ENCODE assay signal across 26 cellular contexts in the genomic region with DNA sequence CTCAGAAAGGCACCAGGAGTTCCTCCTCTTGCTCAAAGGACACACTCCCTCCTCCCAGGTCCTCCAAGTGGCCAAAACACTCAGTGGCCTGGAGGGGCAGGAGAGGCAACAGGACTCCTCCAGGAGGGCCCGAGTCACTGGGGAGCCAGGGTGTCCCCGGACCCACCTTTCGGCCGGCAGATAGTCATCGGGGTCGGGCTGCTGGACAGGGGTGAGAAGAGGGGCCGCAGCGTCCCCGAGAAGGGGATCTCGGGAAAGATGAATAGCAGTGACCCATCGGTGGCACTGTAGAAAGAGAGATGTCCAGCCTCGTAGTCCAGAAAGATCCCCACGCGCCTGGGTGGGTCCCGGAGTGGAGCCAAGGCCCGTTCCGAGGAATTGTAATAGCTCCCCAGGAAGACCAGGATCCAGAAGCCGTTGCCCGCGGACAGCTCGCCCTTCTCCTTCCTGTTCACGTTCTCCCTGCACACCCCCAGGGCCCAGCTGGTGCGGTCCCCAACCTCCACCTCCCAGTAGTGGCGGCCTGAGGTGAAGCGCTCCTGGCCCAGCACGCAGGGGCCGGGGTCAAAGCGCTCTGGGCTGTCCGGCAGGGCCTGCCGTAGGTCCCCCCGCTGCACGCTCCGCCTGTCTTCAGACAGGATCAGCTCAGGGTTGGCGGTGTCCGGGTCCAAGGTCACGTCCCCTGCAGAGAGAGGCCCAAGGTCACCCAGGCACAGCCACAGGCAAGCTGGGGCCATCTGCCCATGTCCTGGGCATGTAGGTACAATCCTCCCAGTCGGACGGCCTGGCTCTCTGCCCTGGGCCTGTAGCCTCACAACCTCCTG. TPM values are rescaled to one million over a fixed set of nuclear protein-coding genes. Genes with fewer than 3 reads are reported as not detected.
A peak's percentile ranks its signal among the peaks of the same experiment; 100 is the strongest.
DNase-seq lines count a peak whose midpoint lies in the region; ATAC-seq and TF ChIP-seq lines count a peak whose summit lies in the region.
"Had no signal": no experiment of that assay in that cellular context is flagged by ENCODE, and none has a peak within 500 bp of the region (broad histone marks: within the 10 kb centered on the region; RNA-seq: fewer than 3 reads in every experiment).

No MANE protein-coding gene starts in this region.

- H3K9me3 ChIP-seq in neuronal stem cell (replicated peaks in 1 of 2; ENCODE audit: control insufficient read depth in 2 of 2, insufficient read depth in 1 of 2, low read depth in 1 of 2, low read length in 2 of 2): no peaks in the 10 kb centered on the region
- no peaks in the 10 kb centered on the region for H3K9me3 ChIP-seq in aorta (ENCODE audit: control insufficient read depth, low read length)
- H3K9me3 ChIP-seq: esophagus muscularis mucosa, tibial nerve had no signal

- no peaks in the 10 kb centered on the region for H3K27me3 ChIP-seq in neuronal stem cell (ENCODE audit: control insufficient read depth in 3 of 3, insufficient read depth in 3 of 3, low read depth in 1 of 3, low read length in 3 of 3)
- no peaks in the 10 kb centered on the region for H3K27me3 ChIP-seq in aorta (ENCODE audit: control insufficient read depth in 1 of 2, insufficient read depth in 2 of 2, low read length in 1 of 2)
- H3K27me3 ChIP-seq: dorsolateral prefrontal cortex, esophagus muscularis mucosa, neural progenitor cell, tibial nerve had no signal

- no peak for ATAC-seq in aorta (ENCODE audit: low FRiP score)
- ATAC-seq: right cardiac atrium had no signal

- H2BK15ac ChIP-seq in neuronal stem cell (ENCODE audit: low read length): no peak overlapping the region

- no peak overlapping the region for H3K4ac ChIP-seq in neuronal stem cell (ENCODE audit: low read length)

- H3K4me1 ChIP-seq in neuronal stem cell (ENCODE audit: control insufficient read depth in 2 of 2, insufficient read depth in 1 of 2, low read depth in 1 of 2, low read length in 2 of 2) (peaks cover 0 to 3% of the 10 kb centered on the region in 2 donors), aorta (ENCODE audit: control insufficient read depth in 1 of 2, insufficient read depth in 2 of 2, low read length in 2 of 2) (no peaks in the 10 kb centered on the region)
- H3K4me1 ChIP-seq: neural progenitor cell had no signal

- H2BK5ac ChIP-seq in neuronal stem cell (ENCODE audit: low read length): peak overlapping the region; percentile 22

- no peaks in the 10 kb centered on the region for H3K27me3 Mint-ChIP-seq in chondrocyte (ENCODE audit: low read depth)
- H3K27me3 Mint-ChIP-seq: central memory CD8-positive, alpha-beta T cell; memory B cell had no signal

- no peak overlapping the region for H2AFZ ChIP-seq in neuronal stem cell (ENCODE audit: low read length)
- H2AFZ ChIP-seq: neural progenitor cell had no signal

- H3K4me3 Mint-ChIP-seq in chondrocyte (ENCODE audit: unreplicated experiment): no peak overlapping the region
- H3K4me3 Mint-ChIP-seq: central memory CD8-positive, alpha-beta T cell; memory B cell had no signal

- no peak overlapping the region for H3K4me2 ChIP-seq in neuronal stem cell (ENCODE audit: insufficient read depth, low read length, poor library complexity, severe bottlenecking)
- H3K4me2 ChIP-seq: neural progenitor cell had no signal

- no peak overlapping the region for H4K8ac ChIP-seq in neuronal stem cell (ENCODE audit: low read depth, low read length)

- no peak overlapping the region for H3K18ac ChIP-seq in neuronal stem cell (ENCODE audit: low read length)

- DNase-seq in stimulated activated CD4-positive, alpha-beta T cell treated with anti-CD3 and anti-CD28 coated beads, Interleukin-1b, Interleukin-23, amount 100 ng/mL, for 48 hours: peak; percentile 0
- no peak for DNase-seq in stimulated activated CD4-positive, alpha-beta T cell treated with anti-CD3 and anti-CD28 coated beads, Interleukin-4, amount 100 ng/mL, for 4 hours
- DNase-seq in chondrocyte (ENCODE audit: low spot score) (peak; percentile 84), neuronal stem cell (ENCODE audit: low spot score) (no peak), aorta (peak; percentile 46 to 77), NCI-H345 treated with DMSO at 0.1 percent for 48 hours (lab: John Stamatoyannopoulos, UW; ENCODE audit: unreplicated experiment) (no peak), mucosa of gallbladder (ENCODE audit: low spot score) (no peak), NCI-H1694 treated with DMSO at 0.1 percent for 48 hours (lab: John Stamatoyannopoulos, UW) (no peak)
- DNase-seq: activated CD4-positive, alpha-beta T cell treated with anti-CD3 and anti-CD28 coated beads, Interleukin-2, amount 50 U/mL, for 1 hour; activated CD4-positive, CD25-positive, alpha-beta regulatory T cell; activated naive CD4-positive, alpha-beta T cell; activated T-cell treated with anti-CD3 and anti-CD28 coated beads, Interleukin-2, amount 50 U/mL, for 1 hour; EL; foreskin fibroblast; NCI-H146; NCI-H510A; RPMI8226; stimulated activated CD4-positive, alpha-beta T cell treated with anti-CD3 and anti-CD28 coated beads, Interleukin-12 subunit alpha, Interleukin-12 subunit beta, amount 100 ng/mL, for 4 hours; stimulated activated CD4-positive, alpha-beta T cell treated with anti-CD3 and anti-CD28 coated beads, Interleukin-4, amount 100 ng/mL, for 1 hour had no signal

- H3K4me3 ChIP-seq in neuronal stem cell (ENCODE audit: low read length in 2 of 2): no peak overlapping the region
- no peak overlapping the region for H3K4me3 ChIP-seq in aorta (ENCODE audit: low read length in 2 of 2)
- H3K4me3 ChIP-seq: dorsolateral prefrontal cortex, esophagus muscularis mucosa, neural progenitor cell, tibial nerve had no signal

- H3K36me3 ChIP-seq in neuronal stem cell (replicated peaks in 1 of 2; ENCODE audit: control insufficient read depth in 2 of 2, insufficient read depth in 2 of 2, low read length in 2 of 2) (peaks cover 35 to 79% of the 10 kb centered on the region in 2 donors), aorta (ENCODE audit: control insufficient read depth in 1 of 2, insufficient read depth in 2 of 2, low read length in 1 of 2) (no peaks in the 10 kb centered on the region)
- H3K36me3 ChIP-seq: neural progenitor cell had no signal

- H3K79me1 ChIP-seq in neuronal stem cell (ENCODE audit: low read depth, low read length): peaks cover 2% of the 10 kb centered on the region

- no peak overlapping the region for H2BK120ac ChIP-seq in neuronal stem cell (ENCODE audit: low read depth, low read length)

- peak overlapping the region; percentile 39 for H3K23ac ChIP-seq in neuronal stem cell (ENCODE audit: low read depth, low read length, poor library complexity)

- no peak overlapping the region for H2AK5ac ChIP-seq in neuronal stem cell (ENCODE audit: low read depth, low read length)

- no CpG with 5 or more reads among the region's 38 CpGs for WGBS in neuronal stem cell (ENCODE audit: extremely low coverage in 2 of 2, insufficient read length in 2 of 2, insufficient replicate concordance in 1 of 2), 2 donors
- WGBS in aorta, 2 donors: 93 to 94% methylated on average over 37 to 38 of the region's 38 CpGs

- intact Hi-C loops in aorta (cut with DNase I): no loop called here

- H3K9me3 Mint-ChIP-seq in chondrocyte (ENCODE audit: low read depth): no peaks in the 10 kb centered on the region
- H3K9me3 Mint-ChIP-seq: central memory CD8-positive, alpha-beta T cell; memory B cell; neural progenitor cell had no signal

- H2BK12ac ChIP-seq in neuronal stem cell (ENCODE audit: low read length): no peak overlapping the region

- peaks cover 17% of the 10 kb centered on the region for H3K36me3 Mint-ChIP-seq in chondrocyte (ENCODE audit: low read depth)

- H3K14ac ChIP-seq in neuronal stem cell (ENCODE audit: low read length): no peak overlapping the region

- H3K27ac ChIP-seq in neuronal stem cell (replicated peaks; ENCODE audit: low read length) (no peak overlapping the region), aorta (ENCODE audit: low read depth in 1 of 2, low read length in 2 of 2) (no peak overlapping the region)
- H3K27ac ChIP-seq: neural progenitor cell had no signal

- H3K27ac Mint-ChIP-seq in chondrocyte (ENCODE audit: unreplicated experiment): no peak overlapping the region
- H3K27ac Mint-ChIP-seq: memory B cell, neural progenitor cell had no signal

- H3K9ac ChIP-seq in neuronal stem cell (ENCODE audit: low read depth, low read length, poor library complexity): no peak overlapping the region
- H3K9ac ChIP-seq: neural progenitor cell had no signal

- TF ChIP-seq CTCF in chondrocyte (IDR thresholded peaks at IDR 0.05): no peak

- H3K4me1 Mint-ChIP-seq in chondrocyte (ENCODE audit: low read depth): peaks cover 21% of the 10 kb centered on the region

- no peak overlapping the region for H4K91ac ChIP-seq in neuronal stem cell (ENCODE audit: low read depth, low read length, poor library complexity)

RNA-seq across cellular contexts. Expression of gene TRIM11, which starts 11.9 kb away (rescaled TPM):
- total RNA-seq in chondrocyte (16.0 to 22.4 TPM (median 20.0 TPM) in 3 replicates), aorta (10 to 100 TPM; 16.2 to 20.3 TPM), mucosa of gallbladder (33.3 TPM)
- polyA plus RNA-seq in neuronal stem cell (2013, experiment 1 of 2): 13.5 TPM
- 13.3 TPM for polyA plus RNA-seq in neuronal stem cell (2013, experiment 2 of 2)
- 10 to 100 TPM in 1 of 2 donors, 1 to 10 TPM in 1; 5.8 to 12.2 TPM for polyA plus RNA-seq in aorta

RNA-seq across cellular contexts. Expression of gene TRIM17, which starts 21.9 kb away (rescaled TPM):
- 0.28 to 0.35 TPM in 2 of 3 replicates, not detected in the other for total RNA-seq in chondrocyte
- polyA plus RNA-seq in neuronal stem cell (2013, experiment 1 of 2): 4.1 TPM
- 3.7 TPM for polyA plus RNA-seq in neuronal stem cell (2013, experiment 2 of 2)
- 1 to 10 TPM in 1 of 2 donors, under 1 TPM in 1; 0.62 to 2.5 TPM for total RNA-seq in aorta
- not detected for polyA plus RNA-seq in aorta
- 0.23 TPM for total RNA-seq in mucosa of gallbladder
- total RNA-seq: esophagus muscularis mucosa had no signal

Comparison
In these comparisons a context has a peak if more than half of its experiments do, and no peak if none do; other contexts are left out.
1. DNase-seq: peak in stimulated activated CD4-positive, alpha-beta T cell treated with anti-CD3 and anti-CD28 coated beads, Interleukin-1b, Interleukin-23, amount 100 ng/mL, for 48 hours (single experiment), chondrocyte (single experiment) and aorta (2 of 2); none in stimulated activated CD4-positive, alpha-beta T cell treated with anti-CD3 and anti-CD28 coated beads, Interleukin-4, amount 100 ng/mL, for 4 hours (0 of 2), neuronal stem cell (single experiment), NCI-H345 treated with DMSO at 0.1 percent for 48 hours (single experiment), mucosa of gallbladder (single experiment) and NCI-H1694 treated with DMSO at 0.1 percent for 48 hours (single experiment).